1 cellular context compared by ENCODE assay signal in the genomic region with DNA sequence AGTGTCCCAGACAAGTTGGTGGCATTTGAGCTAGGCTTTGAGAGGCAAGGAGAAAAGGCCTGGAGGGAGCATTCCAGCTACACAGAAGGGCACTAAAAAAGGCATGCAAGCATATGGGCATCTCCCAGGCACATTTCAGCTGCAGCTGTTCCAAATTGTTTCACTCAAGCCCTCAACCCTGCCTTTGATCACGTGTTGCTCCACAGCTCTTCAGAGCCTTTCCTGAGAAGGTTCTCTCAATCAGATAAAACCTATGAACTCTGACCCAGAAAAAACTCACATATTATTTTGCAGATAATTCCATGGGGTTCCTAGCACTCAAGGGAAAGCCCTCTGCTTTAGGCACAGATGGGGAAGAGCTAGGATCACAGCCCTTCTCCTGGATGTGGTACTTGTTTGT.
A peak's percentile ranks its signal among the peaks of the same experiment; 100 is the strongest.
TF ChIP-seq lines count a peak whose summit lies in the region.

No MANE protein-coding gene starts in this region.

TF ChIP-seq in K562, 482 proteins besides CTCF, POLR2A, EP300 and RAD21 (continued from another document):
- TF ChIP-seq, protein P1, sequence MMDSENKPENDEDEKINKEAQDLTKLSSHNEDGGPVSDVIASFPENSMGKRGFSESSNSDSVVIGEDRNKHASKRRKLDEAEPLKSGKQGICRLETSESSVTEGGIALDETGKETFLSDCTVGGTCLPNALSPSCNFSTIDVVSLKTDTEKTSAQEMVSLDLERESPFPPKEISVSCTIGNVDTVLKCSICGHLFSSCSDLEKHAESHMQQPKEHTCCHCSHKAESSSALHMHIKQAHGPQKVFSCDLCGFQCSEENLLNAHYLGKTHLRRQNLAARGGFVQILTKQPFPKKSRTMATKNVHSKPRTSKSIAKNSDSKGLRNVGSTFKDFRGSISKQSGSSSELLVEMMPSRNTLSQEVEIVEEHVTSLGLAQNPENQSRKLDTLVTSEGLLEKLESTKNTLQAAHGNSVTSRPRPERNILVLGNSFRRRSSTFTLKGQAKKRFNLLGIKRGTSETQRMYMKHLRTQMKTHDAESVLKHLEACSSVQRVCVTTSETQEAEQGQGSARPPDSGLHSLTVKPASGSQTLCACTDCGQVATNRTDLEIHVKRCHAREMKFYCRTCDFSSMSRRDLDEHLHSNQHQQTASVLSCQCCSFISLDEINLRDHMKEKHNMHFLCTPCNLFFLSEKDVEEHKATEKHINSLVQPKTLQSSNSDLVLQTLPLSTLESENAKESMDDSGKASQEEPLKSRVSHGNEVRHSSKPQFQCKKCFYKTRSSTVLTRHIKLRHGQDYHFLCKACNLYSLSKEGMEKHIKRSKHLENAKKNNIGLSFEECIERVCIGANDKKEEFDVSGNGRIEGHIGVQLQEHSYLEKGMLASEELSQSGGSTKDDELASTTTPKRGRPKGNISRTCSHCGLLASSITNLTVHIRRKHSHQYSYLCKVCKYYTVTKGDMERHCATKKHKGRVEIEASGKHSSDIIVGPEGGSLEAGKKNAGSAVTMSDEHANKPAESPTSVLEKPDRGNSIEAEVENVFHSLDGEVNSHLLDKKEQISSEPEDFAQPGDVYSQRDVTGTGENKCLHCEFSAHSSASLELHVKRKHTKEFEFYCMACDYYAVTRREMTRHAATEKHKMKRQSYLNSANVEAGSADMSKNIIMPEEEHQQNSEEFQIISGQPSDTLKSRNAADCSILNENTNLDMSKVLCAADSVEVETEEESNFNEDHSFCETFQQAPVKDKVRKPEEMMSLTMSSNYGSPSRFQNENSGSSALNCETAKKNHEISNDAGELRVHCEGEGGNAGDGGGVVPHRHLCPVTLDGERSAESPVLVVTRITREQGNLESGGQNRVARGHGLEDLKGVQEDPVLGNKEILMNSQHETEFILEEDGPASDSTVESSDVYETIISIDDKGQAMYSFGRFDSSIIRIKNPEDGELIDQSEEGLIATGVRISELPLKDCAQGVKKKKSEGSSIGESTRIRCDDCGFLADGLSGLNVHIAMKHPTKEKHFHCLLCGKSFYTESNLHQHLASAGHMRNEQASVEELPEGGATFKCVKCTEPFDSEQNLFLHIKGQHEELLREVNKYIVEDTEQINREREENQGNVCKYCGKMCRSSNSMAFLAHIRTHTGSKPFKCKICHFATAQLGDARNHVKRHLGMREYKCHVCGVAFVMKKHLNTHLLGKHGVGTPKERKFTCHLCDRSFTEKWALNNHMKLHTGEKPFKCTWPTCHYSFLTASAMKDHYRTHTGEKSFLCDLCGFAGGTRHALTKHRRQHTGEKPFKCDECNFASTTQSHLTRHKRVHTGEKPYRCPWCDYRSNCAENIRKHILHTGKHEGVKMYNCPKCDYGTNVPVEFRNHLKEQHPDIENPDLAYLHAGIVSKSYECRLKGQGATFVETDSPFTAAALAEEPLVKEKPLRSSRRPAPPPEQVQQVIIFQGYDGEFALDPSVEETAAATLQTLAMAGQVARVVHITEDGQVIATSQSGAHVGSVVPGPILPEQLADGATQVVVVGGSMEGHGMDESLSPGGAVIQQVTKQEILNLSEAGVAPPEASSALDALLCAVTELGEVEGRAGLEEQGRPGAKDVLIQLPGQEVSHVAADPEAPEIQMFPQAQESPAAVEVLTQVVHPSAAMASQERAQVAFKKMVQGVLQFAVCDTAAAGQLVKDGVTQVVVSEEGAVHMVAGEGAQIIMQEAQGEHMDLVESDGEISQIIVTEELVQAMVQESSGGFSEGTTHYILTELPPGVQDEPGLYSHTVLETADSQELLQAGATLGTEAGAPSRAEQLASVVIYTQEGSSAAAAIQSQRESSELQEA (IDR thresholded peaks at IDR 0.05; ENCODE audit: low read depth), result no peak
- TF ChIP-seq NR2C1 (IDR thresholded peaks at IDR 0.05) (peak; percentile 60), NR2C1 (tag; IDR thresholded peaks at IDR 0.05) (peak; percentile 83), ESRRB (CRISPR knock-in tag; IDR thresholded peaks at IDR 0.05; ENCODE audit: borderline replicate concordance) (no peak), TSC22D4 (tag; IDR thresholded peaks at IDR 0.05) (no peak), ZFX (CRISPR knock-in tag; IDR thresholded peaks at IDR 0.05) (no peak), SIN3A (IDR thresholded peaks at IDR 0.05; ENCODE audit: borderline replicate concordance in 2 of 2, control insufficient read depth in 1 of 2, low read depth in 2 of 2, low read length in 2 of 2) (no peak), PATZ1 (CRISPR knock-in tag; IDR thresholded peaks at IDR 0.05; ENCODE audit: borderline replicate concordance) (no peak), MEF2D (tag; conservative IDR thresholded peaks at IDR 0.05; ENCODE audit: low read depth) (no peak), SIRT6 (IDR thresholded peaks at IDR 0.05; ENCODE audit: low read depth, low read length) (no peak), NR2C2 (CRISPR knock-in tag; IDR thresholded peaks at IDR 0.05) (no peak), NR2C2 (tag; IDR thresholded peaks at IDR 0.05) (peak; percentile 71), NR4A1 (CRISPR knock-in tag; IDR thresholded peaks at IDR 0.05) (no peak), NR4A1 (tag; IDR thresholded peaks at IDR 0.05) (no peak), TBL1XR1 (IDR thresholded peaks at IDR 0.05; ENCODE audit: low read length in 2 of 2) (no peak), RBM14 (IDR thresholded peaks at IDR 0.05; ENCODE audit: borderline replicate concordance, insufficient read depth, low read depth, low read length) (no peak), CBX1 (IDR thresholded peaks at IDR 0.05; ENCODE audit: low read depth) (no peak), MGA (IDR thresholded peaks at IDR 0.05) (peak; percentile 23; the same call in 1 of the 2 replicates), NCOA6 (IDR thresholded peaks at IDR 0.05) (no peak), ZNF197 (CRISPR knock-in tag; IDR thresholded peaks at IDR 0.05; ENCODE audit: low read depth) (no peak), NFYB (IDR thresholded peaks at IDR 0.05; ENCODE audit: extremely low read depth, insufficient read length) (no peak), C11orf30 (IDR thresholded peaks at IDR 0.05; ENCODE audit: low read depth) (no peak)
- TF ChIP-seq, protein P2, sequence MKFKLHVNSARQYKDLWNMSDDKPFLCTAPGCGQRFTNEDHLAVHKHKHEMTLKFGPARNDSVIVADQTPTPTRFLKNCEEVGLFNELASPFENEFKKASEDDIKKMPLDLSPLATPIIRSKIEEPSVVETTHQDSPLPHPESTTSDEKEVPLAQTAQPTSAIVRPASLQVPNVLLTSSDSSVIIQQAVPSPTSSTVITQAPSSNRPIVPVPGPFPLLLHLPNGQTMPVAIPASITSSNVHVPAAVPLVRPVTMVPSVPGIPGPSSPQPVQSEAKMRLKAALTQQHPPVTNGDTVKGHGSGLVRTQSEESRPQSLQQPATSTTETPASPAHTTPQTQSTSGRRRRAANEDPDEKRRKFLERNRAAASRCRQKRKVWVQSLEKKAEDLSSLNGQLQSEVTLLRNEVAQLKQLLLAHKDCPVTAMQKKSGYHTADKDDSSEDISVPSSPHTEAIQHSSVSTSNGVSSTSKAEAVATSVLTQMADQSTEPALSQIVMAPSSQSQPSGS (CRISPR knock-in tag; IDR thresholded peaks at IDR 0.05), result no peak
